In the genomic region with DNA sequence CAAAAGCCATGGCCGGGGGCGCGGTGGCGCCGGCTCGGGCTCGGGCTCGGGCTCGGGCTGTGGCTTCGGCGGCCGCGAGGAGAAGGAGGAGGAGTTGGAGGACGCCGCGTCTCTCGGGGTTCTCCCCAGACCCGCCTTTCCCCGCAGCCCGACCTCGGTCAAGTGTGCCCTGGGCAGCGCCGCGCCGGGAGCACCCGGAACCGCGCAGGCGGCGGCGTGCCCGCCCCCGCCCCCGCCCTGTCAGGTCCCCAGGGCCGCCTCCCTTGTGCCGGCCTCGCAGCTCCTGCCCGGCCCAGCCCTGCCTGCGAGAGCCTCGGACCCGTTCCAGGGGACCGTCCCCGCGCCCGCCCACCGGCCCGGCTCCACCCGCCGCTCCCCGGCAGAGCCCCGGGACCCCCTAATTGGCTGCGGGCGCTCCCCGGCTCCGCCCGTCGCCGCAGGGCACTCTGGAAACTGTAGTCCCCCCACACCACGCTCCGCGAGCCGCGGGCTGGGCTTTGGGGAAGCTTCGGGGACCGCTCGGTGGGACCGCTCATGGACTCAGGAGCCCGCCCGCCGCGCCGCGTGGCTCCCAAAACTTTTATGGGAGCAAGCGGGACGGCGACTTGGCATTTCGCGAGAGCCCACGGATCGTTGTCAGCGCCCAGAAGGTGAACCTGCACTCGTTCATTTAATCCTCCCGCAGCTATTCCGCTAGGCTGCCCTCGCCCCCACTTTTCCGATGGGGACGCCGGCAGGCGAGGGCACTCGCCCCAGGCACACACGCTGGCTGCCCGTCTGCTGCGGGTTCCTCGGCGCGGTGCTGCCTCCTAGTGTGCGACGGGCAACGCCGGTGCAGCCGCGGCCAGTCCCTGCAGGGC, we compare ENCODE assay signal across 8 cellular contexts.
DNase-seq lines count a peak whose midpoint lies in the region; ATAC-seq lines count a peak whose summit lies in the region.

A gene (minus strand): TSS at position 192 of the 860 bp plus-strand sequence. CDS start 182 bp downstream, at position 10.

- no peaks in the 10 kb centered on the region for H3K9me3 Mint-ChIP-seq in central memory CD8-positive, alpha-beta T cell

- peak within 1 kb of the TSS; percentile 95 for H3K27ac Mint-ChIP-seq in central memory CD8-positive, alpha-beta T cell (ENCODE audit: low read depth)

- H3K4me3 Mint-ChIP-seq in central memory CD8-positive, alpha-beta T cell, result peak within 1 kb of the TSS; percentile 100

- peak; percentile 98 for DNase-seq in AG20443 (ENCODE audit: low spot score)
- DNase-seq in NCI-H446 (lab: John Stamatoyannopoulos, UW), result peak; percentile 72 to 92
- DNase-seq in activated CD4-positive, CD25-positive, alpha-beta regulatory T cell treated with anti-CD3 and anti-CD28 coated beads, Interleukin-2, amount 50 U/mL, for 16 hours (ENCODE audit: low read depth, low spot score), result peak; percentile 77
- DNase-seq in central memory CD8-positive, alpha-beta T cell (ENCODE audit: low spot score in 2 of 2), result peak; percentile 84 to 86
- DNase-seq in islet precursor cell, result peak; percentile 94
- peak; percentile 87 for DNase-seq in stimulated activated CD4-positive, alpha-beta T cell treated with anti-CD3 and anti-CD28 coated beads, Interleukin-12 subunit alpha, Interleukin-12 subunit beta, amount 100 ng/mL, for 4 hours

- H3K27me3 Mint-ChIP-seq in central memory CD8-positive, alpha-beta T cell, result no peaks in the 10 kb centered on the region

- peaks cover 34% of the 10 kb centered on the region for H3K36me3 Mint-ChIP-seq in central memory CD8-positive, alpha-beta T cell (ENCODE audit: insufficient read depth)

- ATAC-seq in GM19023 (IDR thresholded peaks at IDR 0.05; ENCODE audit: unreplicated experiment) (peak; percentile 75), HG03196 (IDR thresholded peaks at IDR 0.05; ENCODE audit: unreplicated experiment) (peak; percentile 71)
- peak; percentile 74 for ATAC-seq in central memory CD8-positive, alpha-beta T cell (replicated peaks; ENCODE audit: extremely low read depth, poor library complexity, severe bottlenecking)

- H3K4me1 Mint-ChIP-seq in central memory CD8-positive, alpha-beta T cell, result peaks cover 28% of the 10 kb centered on the region

Comparison
In these comparisons a context has a peak if more than half of its experiments do, and no peak if none do; other contexts are left out.
1. Peak in every context shown above with its lines: DNase-seq and ATAC-seq.